1 cellular context compared by ENCODE assay signal in the genomic region with DNA sequence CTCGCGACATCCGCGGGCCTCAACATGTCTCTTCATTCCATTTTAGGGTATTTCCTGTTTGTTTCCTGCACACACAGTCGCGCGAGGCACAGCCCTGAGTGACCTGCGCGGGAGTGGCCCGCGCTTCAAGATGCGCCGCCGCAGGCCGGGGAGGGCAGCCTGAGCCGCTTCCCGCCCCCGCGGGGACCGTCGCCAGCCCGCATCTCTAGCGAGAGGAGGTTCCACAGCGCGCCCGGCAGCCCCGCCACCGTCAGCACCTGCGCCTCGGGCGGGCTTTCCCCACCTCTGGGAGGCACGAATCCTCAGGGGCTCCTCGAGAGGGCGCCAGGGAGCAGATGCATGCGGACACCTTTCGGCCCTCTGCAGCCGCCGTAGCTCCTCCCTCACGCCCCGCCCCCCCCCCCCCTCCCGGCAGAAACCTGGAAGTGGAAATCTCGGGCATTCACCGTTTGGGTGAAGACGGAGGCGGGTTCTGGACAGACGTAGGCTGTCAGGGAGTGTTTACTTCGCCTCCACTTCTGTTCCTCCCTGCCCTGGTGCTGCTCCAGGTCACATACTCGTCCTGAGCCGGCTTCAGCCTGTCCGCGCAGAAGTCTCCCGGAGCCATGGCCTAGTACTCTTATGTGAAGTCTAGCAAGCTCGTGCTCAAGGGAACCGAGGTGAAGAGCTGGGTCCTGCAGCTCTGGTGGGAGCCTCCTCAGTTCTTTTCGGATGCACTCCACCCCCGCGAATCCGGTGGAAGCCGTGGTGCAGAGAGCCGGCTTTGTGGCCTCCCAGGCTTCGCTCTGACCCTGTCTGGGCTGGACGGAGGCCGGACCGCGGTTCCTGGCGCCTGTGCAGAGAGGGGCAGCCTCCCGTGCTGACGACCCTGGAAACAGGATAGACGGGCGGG.
TF ChIP-seq lines count a peak whose summit lies in the region.

No MANE protein-coding gene starts in this region.

TF ChIP-seq in K562, 482 proteins besides CTCF, POLR2A, EP300 and RAD21 (continued from another document and continues in another):
- TF ChIP-seq ZNF780A (CRISPR knock-in tag; IDR thresholded peaks at IDR 0.05) (no peak), ZNF121 (CRISPR knock-in tag; conservative IDR thresholded peaks at IDR 0.05) (no peak; the same call in 1 of the 2 replicates), ZNF77 (CRISPR knock-in tag; IDR thresholded peaks at IDR 0.05) (no peak), SRF (CRISPR knock-in tag; IDR thresholded peaks at IDR 0.05) (peak in 1 of 2 experiments; percentile 46; a peak in 2 of 4 replicates), NFXL1 (CRISPR knock-in tag; IDR thresholded peaks at IDR 0.05) (no peak), ZBTB8A (IDR thresholded peaks at IDR 0.05; ENCODE audit: partially characterized antibody) (no peak), KAT8 (IDR thresholded peaks at IDR 0.05; ENCODE audit: low read depth) (no peak), RBM17 (IDR thresholded peaks at IDR 0.05; ENCODE audit: borderline replicate concordance, low read depth, low read length) (no peak), FIP1L1 (IDR thresholded peaks at IDR 0.05; ENCODE audit: low read depth, low read length, poor library complexity, severe bottlenecking) (no peak), YBX1 (IDR thresholded peaks at IDR 0.05) (no peak), SAFB (IDR thresholded peaks at IDR 0.05; ENCODE audit: borderline replicate concordance, low read depth, low read length) (peak; percentile 70; the same call in 1 of the 2 replicates), TCF7L2 (IDR thresholded peaks at IDR 0.05; ENCODE audit: low read depth, low read length) (no peak), PCBP1 (IDR thresholded peaks at IDR 0.05; ENCODE audit: low read depth, low read length, poor library complexity, severe bottlenecking) (peak; percentile 69), CCNT2 (IDR thresholded peaks at IDR 0.05; ENCODE audit: borderline replicate concordance, extremely low read depth, insufficient read length, low read depth, low read length) (no peak), ETV1 (tag; conservative IDR thresholded peaks at IDR 0.05; ENCODE audit: low read depth) (no peak), ZBTB17 (CRISPR knock-in tag; IDR thresholded peaks at IDR 0.05) (no peak), POLR3A (IDR thresholded peaks at IDR 0.05; ENCODE audit: borderline replicate concordance, extremely low read depth, insufficient read depth, insufficient read length) (no peak), CXXC5 (CRISPR knock-in tag; IDR thresholded peaks at IDR 0.05) (peak; percentile 71), ZNF134 (CRISPR knock-in tag; conservative IDR thresholded peaks at IDR 0.05) (no peak), MITF (IDR thresholded peaks at IDR 0.05) (no peak), SIN3B (IDR thresholded peaks at IDR 0.05; ENCODE audit: low read depth) (no peak), BRF1 (IDR thresholded peaks at IDR 0.05; ENCODE audit: borderline replicate concordance, extremely low read depth, insufficient read length) (no peak), CC2D1A (IDR thresholded peaks at IDR 0.05) (no peak), NR2F6 (CRISPR knock-in tag; IDR thresholded peaks at IDR 0.05) (no peak), RBBP5 (IDR thresholded peaks at IDR 0.05; ENCODE audit: borderline replicate concordance, insufficient read depth, low read length, poor library complexity, severe bottlenecking) (peak; percentile 75), CHCHD3 (CRISPR knock-in tag; IDR thresholded peaks at IDR 0.05) (no peak), EGR1 (conservative IDR thresholded peaks at IDR 0.05) (peak; percentile 70), MTA2 (IDR thresholded peaks at IDR 0.05; ENCODE audit: low read depth) (no peak), PHF21A (IDR thresholded peaks at IDR 0.05; ENCODE audit: borderline replicate concordance, low read depth) (no peak), KDM1A (IDR thresholded peaks at IDR 0.05) (peak in 1 of 2 experiments; percentile 28; a peak in 1 of 4 replicates), ATF4 (CRISPR knock-in tag; IDR thresholded peaks at IDR 0.05) (no peak), TFAM (CRISPR knock-in tag; conservative IDR thresholded peaks at IDR 0.05) (no peak), HDAC8 (tag; IDR thresholded peaks at IDR 0.05) (no peak), FOXK2 (conservative IDR thresholded peaks at IDR 0.05 in 1 of 2, IDR thresholded peaks at IDR 0.05 in 1 of 2; ENCODE audit: low read depth in 2 of 2) (peak in 1 of 2 experiments; percentile 20; a peak in 1 of 4 replicates), BRD9 (IDR thresholded peaks at IDR 0.05; ENCODE audit: low read depth, partially characterized antibody) (no peak), ZSCAN32 (CRISPR knock-in tag; IDR thresholded peaks at IDR 0.05) (no peak), NCOA2 (IDR thresholded peaks at IDR 0.05; ENCODE audit: partially characterized antibody in 2 of 2) (no peak), THAP7 (CRISPR knock-in tag; IDR thresholded peaks at IDR 0.05) (no peak), ZNF274 (IDR thresholded peaks at IDR 0.05; ENCODE audit: borderline replicate concordance, low read depth, low read length) (no peak), DNMT1 (IDR thresholded peaks at IDR 0.05) (no peak), ETV5 (CRISPR knock-in tag; IDR thresholded peaks at IDR 0.05; ENCODE audit: low read depth) (peak; percentile 44; the same call in 1 of the 2 replicates), GTF3C2 (IDR thresholded peaks at IDR 0.05; ENCODE audit: borderline replicate concordance, extremely low read depth, insufficient read length) (no peak), TARDBP (IDR thresholded peaks at IDR 0.05) (no peak), ZNF165 (CRISPR knock-in tag; IDR thresholded peaks at IDR 0.05; ENCODE audit: borderline replicate concordance) (no peak), ATF6 (CRISPR knock-in tag; IDR thresholded peaks at IDR 0.05) (no peak), PHTF2 (CRISPR knock-in tag; IDR thresholded peaks at IDR 0.05) (no peak), XRCC5 (IDR thresholded peaks at IDR 0.05; ENCODE audit: low read depth, low read length) (no peak), RNF2 (IDR thresholded peaks at IDR 0.05) (no peak), NFATC3 (IDR thresholded peaks at IDR 0.05) (no peak), RFX7 (CRISPR knock-in tag; IDR thresholded peaks at IDR 0.05) (no peak), ZC3H11A (IDR thresholded peaks at IDR 0.05; ENCODE audit: low read depth, low read length) (no peak), SMAD1 (IDR thresholded peaks at IDR 0.05; ENCODE audit: low read depth, low read length, partially characterized antibody) (no peak), ZNF347 (CRISPR knock-in tag; IDR thresholded peaks at IDR 0.05; ENCODE audit: low read depth) (no peak), ZNF3 (CRISPR knock-in tag; IDR thresholded peaks at IDR 0.05) (no peak), GATAD2A (IDR thresholded peaks at IDR 0.05) (no peak), RHOXF2B (CRISPR knock-in tag; conservative IDR thresholded peaks at IDR 0.05) (no peak), ZBTB1 (CRISPR knock-in tag; IDR thresholded peaks at IDR 0.05; ENCODE audit: borderline replicate concordance, low read depth) (no peak), STAT5B (CRISPR knock-in tag; IDR thresholded peaks at IDR 0.05) (no peak), ZNF143 (CRISPR knock-in tag; IDR thresholded peaks at IDR 0.05) (no peak), CREM (IDR thresholded peaks at IDR 0.05; ENCODE audit: low read depth) (peak; percentile 82), NFYB (IDR thresholded peaks at IDR 0.05; ENCODE audit: extremely low read depth, insufficient read length) (no peak)
- TF ChIP-seq, protein P1, sequence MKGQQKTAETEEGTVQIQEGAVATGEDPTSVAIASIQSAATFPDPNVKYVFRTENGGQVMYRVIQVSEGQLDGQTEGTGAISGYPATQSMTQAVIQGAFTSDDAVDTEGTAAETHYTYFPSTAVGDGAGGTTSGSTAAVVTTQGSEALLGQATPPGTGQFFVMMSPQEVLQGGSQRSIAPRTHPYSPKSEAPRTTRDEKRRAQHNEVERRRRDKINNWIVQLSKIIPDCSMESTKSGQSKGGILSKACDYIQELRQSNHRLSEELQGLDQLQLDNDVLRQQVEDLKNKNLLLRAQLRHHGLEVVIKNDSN (CRISPR knock-in tag; IDR thresholded peaks at IDR 0.05) = no peak
- TF ChIP-seq, protein P2, sequence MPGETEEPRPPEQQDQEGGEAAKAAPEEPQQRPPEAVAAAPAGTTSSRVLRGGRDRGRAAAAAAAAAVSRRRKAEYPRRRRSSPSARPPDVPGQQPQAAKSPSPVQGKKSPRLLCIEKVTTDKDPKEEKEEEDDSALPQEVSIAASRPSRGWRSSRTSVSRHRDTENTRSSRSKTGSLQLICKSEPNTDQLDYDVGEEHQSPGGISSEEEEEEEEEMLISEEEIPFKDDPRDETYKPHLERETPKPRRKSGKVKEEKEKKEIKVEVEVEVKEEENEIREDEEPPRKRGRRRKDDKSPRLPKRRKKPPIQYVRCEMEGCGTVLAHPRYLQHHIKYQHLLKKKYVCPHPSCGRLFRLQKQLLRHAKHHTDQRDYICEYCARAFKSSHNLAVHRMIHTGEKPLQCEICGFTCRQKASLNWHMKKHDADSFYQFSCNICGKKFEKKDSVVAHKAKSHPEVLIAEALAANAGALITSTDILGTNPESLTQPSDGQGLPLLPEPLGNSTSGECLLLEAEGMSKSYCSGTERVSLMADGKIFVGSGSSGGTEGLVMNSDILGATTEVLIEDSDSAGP (CRISPR knock-in tag; IDR thresholded peaks at IDR 0.05) = no peak
- TF ChIP-seq, protein P3, sequence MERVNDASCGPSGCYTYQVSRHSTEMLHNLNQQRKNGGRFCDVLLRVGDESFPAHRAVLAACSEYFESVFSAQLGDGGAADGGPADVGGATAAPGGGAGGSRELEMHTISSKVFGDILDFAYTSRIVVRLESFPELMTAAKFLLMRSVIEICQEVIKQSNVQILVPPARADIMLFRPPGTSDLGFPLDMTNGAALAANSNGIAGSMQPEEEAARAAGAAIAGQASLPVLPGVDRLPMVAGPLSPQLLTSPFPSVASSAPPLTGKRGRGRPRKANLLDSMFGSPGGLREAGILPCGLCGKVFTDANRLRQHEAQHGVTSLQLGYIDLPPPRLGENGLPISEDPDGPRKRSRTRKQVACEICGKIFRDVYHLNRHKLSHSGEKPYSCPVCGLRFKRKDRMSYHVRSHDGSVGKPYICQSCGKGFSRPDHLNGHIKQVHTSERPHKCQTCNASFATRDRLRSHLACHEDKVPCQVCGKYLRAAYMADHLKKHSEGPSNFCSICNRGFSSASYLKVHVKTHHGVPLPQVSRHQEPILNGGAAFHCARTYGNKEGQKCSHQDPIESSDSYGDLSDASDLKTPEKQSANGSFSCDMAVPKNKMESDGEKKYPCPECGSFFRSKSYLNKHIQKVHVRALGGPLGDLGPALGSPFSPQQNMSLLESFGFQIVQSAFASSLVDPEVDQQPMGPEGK (CRISPR knock-in tag; IDR thresholded peaks at IDR 0.05; ENCODE audit: borderline replicate concordance) = no peak
